In genomic region chr6:121430514-121431460, GRCh38 we compare ENCODE assay signal across 8 cellular contexts. TPM values are rescaled to one million over a fixed set of nuclear protein-coding genes. Genes with fewer than 3 reads are reported as not detected.
DNase-seq lines count a peak whose midpoint lies in the region; ATAC-seq and TF ChIP-seq lines count a peak whose summit lies in the region.

No MANE protein-coding gene starts in this region.

- H4K20me1 ChIP-seq in smooth muscle cell (ENCODE audit: low read depth), result peaks cover under 1% of the 10 kb centered on the region

- H3F3A ChIP-seq in smooth muscle cell (ENCODE audit: low read depth), result peaks cover 6% of the 10 kb centered on the region

- H3K4me1 Mint-ChIP-seq in activated T-cell treated with anti-CD3 and anti-CD28 coated beads, Interleukin-2, amount 50 U/mL, for 4 hours (ENCODE audit: low read depth), result peaks cover 2% of the 10 kb centered on the region

- TF ChIP-seq CTCF in RWPE1 (conservative IDR thresholded peaks at IDR 0.05; ENCODE audit: low read depth) (peak; percentile 75), gastroesophageal sphincter (IDR thresholded peaks at IDR 0.05) (peak; percentile 49 to 78 (median 70)), smooth muscle cell (IDR thresholded peaks at IDR 0.05; ENCODE audit: borderline replicate concordance, insufficient read depth, poor library complexity, severe bottlenecking) (peak; percentile 92)

- H3K4me3 ChIP-seq in gastroesophageal sphincter (no peak overlapping the region), smooth muscle cell (peak overlapping the region; percentile 33)

- no peaks in the 10 kb centered on the region for H3K27me3 ChIP-seq in gastroesophageal sphincter
- H3K27me3 ChIP-seq in smooth muscle cell (ENCODE audit: low read depth), result no peaks in the 10 kb centered on the region

- H3K9me3 Mint-ChIP-seq in activated T-cell treated with anti-CD3 and anti-CD28 coated beads, Interleukin-2, amount 50 U/mL, for 4 hours, result no peaks in the 10 kb centered on the region

- CTCF ChIA-PET in RWPE1 (lab: Yijun Ruan, JAX), result interaction anchor here (0.6 to 1.0 kb wide), 4 partner anchors 135 to 1004 kb away, joined by 3 to 4 read pairs (median 3); no protein-coding TSS in a partner anchor

- peaks cover 0 to 29% (median 3%) of the 10 kb centered on the region in 3 donors for H3K4me1 ChIP-seq in gastroesophageal sphincter
- H3K4me1 ChIP-seq in smooth muscle cell (ENCODE audit: low read depth), result peaks cover 41% of the 10 kb centered on the region

- H3K79me2 ChIP-seq in smooth muscle cell (ENCODE audit: low read depth), result peaks cover 30% of the 10 kb centered on the region

- ATAC-seq in gastroesophageal sphincter, result no peak
- ATAC-seq in activated T-cell treated with anti-CD3 and anti-CD28 coated beads, Interleukin-2, amount 50 U/mL, for 4 hours, result no peak

- DNase-seq in NCI-H524 (lab: John Stamatoyannopoulos, UW) (peak; percentile 7 to 28), NCI-H524 treated with DMSO at 0.1 percent for 48 hours (lab: John Stamatoyannopoulos, UW) (no peak), RWPE1 (ENCODE audit: low spot score) (peak; percentile 26), smooth muscle cell (lab: John Stamatoyannopoulos, UW; ENCODE audit: unreplicated experiment) (no peak), NCI-H226 (no peak)
- DNase-seq in activated T-cell treated with anti-CD3 and anti-CD28 coated beads, Interleukin-2, amount 50 U/mL, for 4 hours, result no peak
- no peak for DNase-seq in stimulated activated CD4-positive, alpha-beta T cell treated with anti-CD3 and anti-CD28 coated beads, Interleukin-4, amount 100 ng/mL, for 4 hours

- H3K36me3 ChIP-seq in gastroesophageal sphincter, result no peaks in the 10 kb centered on the region
- no peaks in the 10 kb centered on the region for H3K36me3 ChIP-seq in smooth muscle cell (ENCODE audit: low read depth)

- no peak for TF ChIP-seq POLR2A in gastroesophageal sphincter (IDR thresholded peaks at IDR 0.05)

- no peak overlapping the region for H3K27ac ChIP-seq in RWPE1
- peak overlapping the region; percentile 30 to 50 (median 37) for H3K27ac ChIP-seq in gastroesophageal sphincter
- no peak overlapping the region for H3K27ac ChIP-seq in smooth muscle cell (ENCODE audit: low read depth)

- H3K9ac ChIP-seq in smooth muscle cell (ENCODE audit: low read depth), result no peak overlapping the region

- peaks cover 5% of the 10 kb centered on the region for H3K27me3 Mint-ChIP-seq in activated T-cell treated with anti-CD3 and anti-CD28 coated beads, Interleukin-2, amount 50 U/mL, for 4 hours (ENCODE audit: low read depth)

- WGBS in gastroesophageal sphincter (ENCODE audit: low coverage in 1 of 2), 2 donors, result 46 to 62% methylated on average over 10 of the region's 10 CpGs
- WGBS in smooth muscle cell (ENCODE audit: low lambda C conversion rate), result 36% methylated on average over 10 of the region's 10 CpGs

- TF ChIP-seq EP300 in gastroesophageal sphincter (IDR thresholded peaks at IDR 0.05), result no peak

- no peak overlapping the region for H3K4me3 Mint-ChIP-seq in activated T-cell treated with anti-CD3 and anti-CD28 coated beads, Interleukin-2, amount 50 U/mL, for 4 hours

- H2AFZ ChIP-seq in smooth muscle cell (ENCODE audit: low read depth), result peak overlapping the region; percentile 73

- POLR2A ChIA-PET in RWPE1 (lab: Yijun Ruan, JAX; ENCODE audit: low non-redundant PET), result no interaction called here

- H3K4me2 ChIP-seq in smooth muscle cell, result peak overlapping the region; percentile 80

- no peaks in the 10 kb centered on the region for H3K36me3 Mint-ChIP-seq in activated T-cell treated with anti-CD3 and anti-CD28 coated beads, Interleukin-2, amount 50 U/mL, for 4 hours (ENCODE audit: insufficient read depth)

- H3K9me3 ChIP-seq in gastroesophageal sphincter, result no peaks in the 10 kb centered on the region
- no peaks in the 10 kb centered on the region for H3K9me3 ChIP-seq in smooth muscle cell (replicated peaks; ENCODE audit: low read depth)

RNA-seq across cellular contexts. Expression of gene GJA1, which starts 4.7 kb away (rescaled TPM):
- total RNA-seq in gastroesophageal sphincter (100 to 1,000 TPM; 134 to 468 (median 297) TPM), smooth muscle cell (834 and 905 TPM in 2 replicates)
- polyA plus RNA-seq in smooth muscle cell, result 184 and 204 TPM in 2 replicates
- total RNA-seq in activated T-cell treated with anti-CD3 and anti-CD28 coated beads, Interleukin-2, amount 50 U/mL, for 4 hours, result under 1 TPM; 0.50 to 0.66 (median 0.65) TPM

Comparison
In these comparisons a context has a peak if more than half of its experiments do, and no peak if none do; other contexts are left out.
1. DNase-seq: peak in NCI-H524 (2 of 2) and RWPE1 (single experiment); none in NCI-H524 treated with DMSO at 0.1 percent for 48 hours (single experiment), smooth muscle cell (single experiment), activated T-cell treated with anti-CD3 and anti-CD28 coated beads, Interleukin-2, amount 50 U/mL, for 4 hours (single experiment), stimulated activated CD4-positive, alpha-beta T cell treated with anti-CD3 and anti-CD28 coated beads, Interleukin-4, amount 100 ng/mL, for 4 hours (0 of 2) and NCI-H226 (single experiment).
2. H3K27ac ChIP-seq: peak in gastroesophageal sphincter (4 of 4); none in RWPE1 (single experiment) and smooth muscle cell (single experiment).
3. RNA of gene GJA1, which starts 4.7 kb away (total RNA-seq): 834 to 905 TPM in smooth muscle cell and 134 to 468 TPM in gastroesophageal sphincter; 0.50 to 0.66 TPM in activated T-cell treated with anti-CD3 and anti-CD28 coated beads, Interleukin-2, amount 50 U/mL, for 4 hours; every median in the first group is over 10 times any median in the second.
4. Peak in every context shown above with its lines, with median percentiles within 50 percentile points of each other: CTCF ChIP-seq.